Comparison of ENCODE assay signal across 1 cellular context in genomic region chr19:8022275-8022674, GRCh38.
A peak's percentile ranks its signal among the peaks of the same experiment; 100 is the strongest.
TF ChIP-seq lines count a peak whose summit lies in the region.

No MANE protein-coding gene starts in this region.

TF ChIP-seq in HepG2, 621 proteins besides CTCF, POLR2A, EP300 and RAD21:
- TF ChIP-seq GMEB1 (CRISPR knock-in tag; IDR thresholded peaks at IDR 0.05; ENCODE audit: borderline replicate concordance) (no peak), GATAD2A (CRISPR knock-in tag; IDR thresholded peaks at IDR 0.05) (peak; percentile 49; the same call in 1 of the 2 replicates), FOXO1 (CRISPR knock-in tag; IDR thresholded peaks at IDR 0.05) (peak; percentile 46; the same call in 1 of the 2 replicates), FOXA3 (CRISPR knock-in tag; IDR thresholded peaks at IDR 0.05) (peak; percentile 15; the same call in 1 of the 2 replicates), FOXJ3 (CRISPR knock-in tag; IDR thresholded peaks at IDR 0.05; ENCODE audit: borderline replicate concordance) (no peak), FOXA1 (IDR thresholded peaks at IDR 0.05) (no peak), FOXA1 (CRISPR knock-in tag; IDR thresholded peaks at IDR 0.05) (peak; percentile 49; the same call in 1 of the 2 replicates), RXRB (CRISPR knock-in tag; IDR thresholded peaks at IDR 0.05; ENCODE audit: borderline replicate concordance) (peak; percentile 52; the same call in 1 of the 2 replicates), BCL6 (CRISPR knock-in tag; IDR thresholded peaks at IDR 0.05) (peak; percentile 25; the same call in 1 of the 2 replicates), NR2F6 (IDR thresholded peaks at IDR 0.05) (0 out of 2 replicates have a peak, but pooled peaks have one; percentile 13), NR2F6 (CRISPR knock-in tag; IDR thresholded peaks at IDR 0.05) (peak; percentile 34; the same call in 1 of the 2 replicates), GPN1 (CRISPR knock-in tag; IDR thresholded peaks at IDR 0.05; ENCODE audit: borderline replicate concordance) (no peak), SMAD9 (CRISPR knock-in tag; IDR thresholded peaks at IDR 0.05) (no peak), ZFX (CRISPR knock-in tag; IDR thresholded peaks at IDR 0.05; ENCODE audit: low read depth) (no peak), MXI1 (IDR thresholded peaks at IDR 0.05; ENCODE audit: borderline replicate concordance, low read depth, low read length) (no peak), PAXIP1 (CRISPR knock-in tag; conservative IDR thresholded peaks at IDR 0.05) (0 out of 2 replicates have a peak, but pooled peaks have one; percentile 13), ZNF660 (CRISPR knock-in tag; IDR thresholded peaks at IDR 0.05; ENCODE audit: borderline replicate concordance, low read depth) (no peak), ZMYM3 (CRISPR knock-in tag; IDR thresholded peaks at IDR 0.05) (peak; percentile 35; the same call in 1 of the 2 replicates), ZNF574 (CRISPR knock-in tag; IDR thresholded peaks at IDR 0.05) (no peak), SALL1 (CRISPR knock-in tag; IDR thresholded peaks at IDR 0.05) (0 out of 2 replicates have a peak, but pooled peaks have one; percentile 15), ZFP82 (CRISPR knock-in tag; IDR thresholded peaks at IDR 0.05; ENCODE audit: borderline replicate concordance) (peak; percentile 91; the same call in 1 of the 2 replicates), RBM22 (optimal IDR thresholded peaks at IDR 0.05; ENCODE audit: low read length) (no peak), RXRA (CRISPR knock-in tag; IDR thresholded peaks at IDR 0.05) (peak; percentile 74)
- TF ChIP-seq, protein P1, sequence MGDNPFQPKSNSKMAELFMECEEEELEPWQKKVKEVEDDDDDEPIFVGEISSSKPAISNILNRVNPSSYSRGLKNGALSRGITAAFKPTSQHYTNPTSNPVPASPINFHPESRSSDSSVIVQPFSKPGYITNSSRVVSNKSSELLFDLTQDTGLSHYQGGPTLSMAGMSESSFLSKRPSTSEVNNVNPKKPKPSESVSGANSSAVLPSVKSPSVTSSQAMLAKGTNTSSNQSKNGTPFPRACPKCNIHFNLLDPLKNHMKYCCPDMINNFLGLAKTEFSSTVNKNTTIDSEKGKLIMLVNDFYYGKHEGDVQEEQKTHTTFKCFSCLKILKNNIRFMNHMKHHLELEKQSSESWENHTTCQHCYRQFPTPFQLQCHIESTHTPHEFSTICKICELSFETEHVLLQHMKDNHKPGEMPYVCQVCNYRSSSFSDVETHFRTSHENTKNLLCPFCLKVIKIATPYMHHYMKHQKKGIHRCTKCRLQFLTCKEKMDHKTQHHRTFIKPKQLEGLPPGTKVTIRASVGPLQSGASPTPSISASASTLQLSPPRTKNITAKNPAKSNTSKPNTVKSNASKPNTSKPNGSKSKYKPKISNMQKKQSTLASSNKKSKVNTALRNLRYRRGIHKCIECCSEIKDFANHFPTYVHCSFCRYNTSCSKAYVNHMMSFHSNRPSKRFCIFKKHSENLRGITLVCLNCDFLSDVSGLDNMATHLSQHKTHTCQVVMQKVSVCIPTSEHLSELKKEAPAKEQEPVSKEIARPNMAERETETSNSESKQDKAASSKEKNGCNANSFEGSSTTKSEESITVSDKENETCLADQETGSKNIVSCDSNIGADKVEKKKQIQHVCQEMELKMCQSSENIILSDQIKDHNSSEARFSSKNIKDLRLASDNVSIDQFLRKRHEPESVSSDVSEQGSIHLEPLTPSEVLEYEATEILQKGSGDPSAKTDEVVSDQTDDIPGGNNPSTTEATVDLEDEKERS (CRISPR knock-in tag; IDR thresholded peaks at IDR 0.05): no peak
- TF ChIP-seq, protein P2, sequence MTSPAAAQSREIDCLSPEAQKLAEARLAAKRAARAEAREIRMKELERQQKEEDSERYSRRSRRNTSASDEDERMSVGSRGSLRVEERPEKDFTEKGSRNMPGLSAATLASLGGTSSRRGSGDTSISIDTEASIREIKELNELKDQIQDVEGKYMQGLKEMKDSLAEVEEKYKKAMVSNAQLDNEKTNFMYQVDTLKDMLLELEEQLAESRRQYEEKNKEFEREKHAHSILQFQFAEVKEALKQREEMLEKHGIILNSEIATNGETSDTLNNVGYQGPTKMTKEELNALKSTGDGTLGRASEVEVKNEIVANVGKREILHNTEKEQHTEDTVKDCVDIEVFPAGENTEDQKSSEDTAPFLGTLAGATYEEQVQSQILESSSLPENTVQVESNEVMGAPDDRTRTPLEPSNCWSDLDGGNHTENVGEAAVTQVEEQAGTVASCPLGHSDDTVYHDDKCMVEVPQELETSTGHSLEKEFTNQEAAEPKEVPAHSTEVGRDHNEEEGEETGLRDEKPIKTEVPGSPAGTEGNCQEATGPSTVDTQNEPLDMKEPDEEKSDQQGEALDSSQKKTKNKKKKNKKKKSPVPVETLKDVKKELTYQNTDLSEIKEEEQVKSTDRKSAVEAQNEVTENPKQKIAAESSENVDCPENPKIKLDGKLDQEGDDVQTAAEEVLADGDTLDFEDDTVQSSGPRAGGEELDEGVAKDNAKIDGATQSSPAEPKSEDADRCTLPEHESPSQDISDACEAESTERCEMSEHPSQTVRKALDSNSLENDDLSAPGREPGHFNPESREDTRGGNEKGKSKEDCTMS (CRISPR knock-in tag; conservative IDR thresholded peaks at IDR 0.05): no peak
- TF ChIP-seq, protein P3, sequence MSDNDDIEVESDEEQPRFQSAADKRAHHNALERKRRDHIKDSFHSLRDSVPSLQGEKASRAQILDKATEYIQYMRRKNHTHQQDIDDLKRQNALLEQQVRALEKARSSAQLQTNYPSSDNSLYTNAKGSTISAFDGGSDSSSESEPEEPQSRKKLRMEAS (IDR thresholded peaks at IDR 0.05): no peak
- TF ChIP-seq, protein P4, sequence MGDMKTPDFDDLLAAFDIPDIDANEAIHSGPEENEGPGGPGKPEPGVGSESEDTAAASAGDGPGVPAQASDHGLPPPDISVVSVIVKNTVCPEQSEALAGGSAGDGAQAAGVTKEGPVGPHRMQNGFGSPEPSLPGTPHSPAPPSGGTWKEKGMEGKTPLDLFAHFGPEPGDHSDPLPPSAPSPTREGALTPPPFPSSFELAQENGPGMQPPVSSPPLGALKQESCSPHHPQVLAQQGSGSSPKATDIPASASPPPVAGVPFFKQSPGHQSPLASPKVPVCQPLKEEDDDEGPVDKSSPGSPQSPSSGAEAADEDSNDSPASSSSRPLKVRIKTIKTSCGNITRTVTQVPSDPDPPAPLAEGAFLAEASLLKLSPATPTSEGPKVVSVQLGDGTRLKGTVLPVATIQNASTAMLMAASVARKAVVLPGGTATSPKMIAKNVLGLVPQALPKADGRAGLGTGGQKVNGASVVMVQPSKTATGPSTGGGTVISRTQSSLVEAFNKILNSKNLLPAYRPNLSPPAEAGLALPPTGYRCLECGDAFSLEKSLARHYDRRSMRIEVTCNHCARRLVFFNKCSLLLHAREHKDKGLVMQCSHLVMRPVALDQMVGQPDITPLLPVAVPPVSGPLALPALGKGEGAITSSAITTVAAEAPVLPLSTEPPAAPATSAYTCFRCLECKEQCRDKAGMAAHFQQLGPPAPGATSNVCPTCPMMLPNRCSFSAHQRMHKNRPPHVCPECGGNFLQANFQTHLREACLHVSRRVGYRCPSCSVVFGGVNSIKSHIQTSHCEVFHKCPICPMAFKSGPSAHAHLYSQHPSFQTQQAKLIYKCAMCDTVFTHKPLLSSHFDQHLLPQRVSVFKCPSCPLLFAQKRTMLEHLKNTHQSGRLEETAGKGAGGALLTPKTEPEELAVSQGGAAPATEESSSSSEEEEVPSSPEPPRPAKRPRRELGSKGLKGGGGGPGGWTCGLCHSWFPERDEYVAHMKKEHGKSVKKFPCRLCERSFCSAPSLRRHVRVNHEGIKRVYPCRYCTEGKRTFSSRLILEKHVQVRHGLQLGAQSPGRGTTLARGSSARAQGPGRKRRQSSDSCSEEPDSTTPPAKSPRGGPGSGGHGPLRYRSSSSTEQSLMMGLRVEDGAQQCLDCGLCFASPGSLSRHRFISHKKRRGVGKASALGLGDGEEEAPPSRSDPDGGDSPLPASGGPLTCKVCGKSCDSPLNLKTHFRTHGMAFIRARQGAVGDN (CRISPR knock-in tag; IDR thresholded peaks at IDR 0.05): peak; percentile 19; the same call in 1 of the 2 replicates
- TF ChIP-seq, protein P5, sequence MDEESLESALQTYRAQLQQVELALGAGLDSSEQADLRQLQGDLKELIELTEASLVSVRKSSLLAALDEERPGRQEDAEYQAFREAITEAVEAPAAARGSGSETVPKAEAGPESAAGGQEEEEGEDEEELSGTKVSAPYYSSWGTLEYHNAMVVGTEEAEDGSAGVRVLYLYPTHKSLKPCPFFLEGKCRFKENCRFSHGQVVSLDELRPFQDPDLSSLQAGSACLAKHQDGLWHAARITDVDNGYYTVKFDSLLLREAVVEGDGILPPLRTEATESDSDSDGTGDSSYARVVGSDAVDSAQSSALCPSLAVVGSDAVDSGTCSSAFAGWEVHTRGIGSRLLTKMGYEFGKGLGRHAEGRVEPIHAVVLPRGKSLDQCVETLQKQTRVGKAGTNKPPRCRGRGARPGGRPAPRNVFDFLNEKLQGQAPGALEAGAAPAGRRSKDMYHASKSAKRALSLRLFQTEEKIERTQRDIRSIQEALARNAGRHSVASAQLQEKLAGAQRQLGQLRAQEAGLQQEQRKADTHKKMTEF (CRISPR knock-in tag; IDR thresholded peaks at IDR 0.05): no peak
TF ChIP-seq in HepG2: peak in this region for 13.
